ENCODE assay signal across 1 cellular context in the genomic region with DNA sequence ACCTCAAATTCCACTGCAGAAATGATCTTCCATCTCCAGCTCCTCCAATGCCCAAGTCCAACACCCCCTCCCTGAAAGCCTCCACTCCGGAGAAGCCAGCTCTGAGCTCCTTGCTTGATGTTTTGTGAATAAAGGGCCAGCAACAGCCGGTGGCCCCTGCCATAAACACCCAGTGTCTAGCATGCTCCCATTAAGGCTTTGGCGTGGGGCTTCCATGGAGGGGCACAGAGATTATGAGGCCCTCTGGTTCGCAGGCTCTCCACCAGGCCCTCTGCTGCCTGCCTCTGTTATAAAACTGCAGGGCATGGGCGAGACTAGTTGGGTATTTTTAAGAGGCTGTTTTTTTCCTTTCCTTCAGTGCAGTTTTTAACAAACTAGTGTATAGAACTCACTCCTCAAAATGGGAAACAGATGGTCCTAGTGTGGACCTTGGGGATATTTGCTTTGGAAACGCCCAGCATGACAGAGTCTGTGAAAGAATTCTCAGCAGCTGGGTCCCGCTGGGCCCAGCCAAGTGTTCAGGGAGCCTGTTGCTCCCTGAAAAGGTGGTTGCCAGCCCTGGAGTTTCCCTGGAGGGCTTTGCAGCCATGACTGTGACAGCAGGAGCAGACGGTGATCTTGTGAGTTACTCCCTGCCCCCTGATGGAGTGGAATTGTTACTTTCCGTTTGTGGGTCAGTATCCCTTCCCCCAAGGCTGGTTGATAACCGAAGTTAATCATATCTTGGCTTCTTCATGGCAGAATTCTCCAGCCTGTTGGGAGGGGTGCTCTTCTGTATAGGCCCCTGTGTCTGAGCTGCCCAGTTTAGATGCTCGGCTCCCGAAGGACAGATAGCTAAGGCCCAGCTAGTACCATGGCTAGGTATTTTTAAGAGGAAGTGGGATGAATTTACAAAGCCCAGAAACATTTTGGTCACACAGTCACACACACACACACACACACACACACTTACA.
TF ChIP-seq lines count a peak whose summit lies in the region.

No MANE protein-coding gene starts in this region.

TF ChIP-seq in GM23338, 12 proteins besides CTCF, POLR2A, EP300 and RAD21 (continued from another document):
- TF ChIP-seq NANOG (IDR thresholded peaks at IDR 0.05; ENCODE audit: borderline replicate concordance) (no peak), JUNB (IDR thresholded peaks at IDR 0.05; ENCODE audit: unreplicated experiment) (no peak), POLR2AphosphoS5 (IDR thresholded peaks at IDR 0.05; ENCODE audit: low read depth) (no peak), CREB1 (CRISPR knock-in tag; IDR thresholded peaks at IDR 0.05; ENCODE audit: low read depth) (no peak), EZH2 (IDR thresholded peaks at IDR 0.05; ENCODE audit: low read depth, unreplicated experiment) (no peak), STAT1 (IDR thresholded peaks at IDR 0.05; ENCODE audit: unreplicated experiment) (no peak), ZNF114 (CRISPR knock-in tag; IDR thresholded peaks at IDR 0.05) (no peak), ETS1 (IDR thresholded peaks at IDR 0.05) (no peak), EZH2phosphoT487 (IDR thresholded peaks at IDR 0.05; ENCODE audit: unreplicated experiment) (no peak)
- TF ChIP-seq, protein P1, sequence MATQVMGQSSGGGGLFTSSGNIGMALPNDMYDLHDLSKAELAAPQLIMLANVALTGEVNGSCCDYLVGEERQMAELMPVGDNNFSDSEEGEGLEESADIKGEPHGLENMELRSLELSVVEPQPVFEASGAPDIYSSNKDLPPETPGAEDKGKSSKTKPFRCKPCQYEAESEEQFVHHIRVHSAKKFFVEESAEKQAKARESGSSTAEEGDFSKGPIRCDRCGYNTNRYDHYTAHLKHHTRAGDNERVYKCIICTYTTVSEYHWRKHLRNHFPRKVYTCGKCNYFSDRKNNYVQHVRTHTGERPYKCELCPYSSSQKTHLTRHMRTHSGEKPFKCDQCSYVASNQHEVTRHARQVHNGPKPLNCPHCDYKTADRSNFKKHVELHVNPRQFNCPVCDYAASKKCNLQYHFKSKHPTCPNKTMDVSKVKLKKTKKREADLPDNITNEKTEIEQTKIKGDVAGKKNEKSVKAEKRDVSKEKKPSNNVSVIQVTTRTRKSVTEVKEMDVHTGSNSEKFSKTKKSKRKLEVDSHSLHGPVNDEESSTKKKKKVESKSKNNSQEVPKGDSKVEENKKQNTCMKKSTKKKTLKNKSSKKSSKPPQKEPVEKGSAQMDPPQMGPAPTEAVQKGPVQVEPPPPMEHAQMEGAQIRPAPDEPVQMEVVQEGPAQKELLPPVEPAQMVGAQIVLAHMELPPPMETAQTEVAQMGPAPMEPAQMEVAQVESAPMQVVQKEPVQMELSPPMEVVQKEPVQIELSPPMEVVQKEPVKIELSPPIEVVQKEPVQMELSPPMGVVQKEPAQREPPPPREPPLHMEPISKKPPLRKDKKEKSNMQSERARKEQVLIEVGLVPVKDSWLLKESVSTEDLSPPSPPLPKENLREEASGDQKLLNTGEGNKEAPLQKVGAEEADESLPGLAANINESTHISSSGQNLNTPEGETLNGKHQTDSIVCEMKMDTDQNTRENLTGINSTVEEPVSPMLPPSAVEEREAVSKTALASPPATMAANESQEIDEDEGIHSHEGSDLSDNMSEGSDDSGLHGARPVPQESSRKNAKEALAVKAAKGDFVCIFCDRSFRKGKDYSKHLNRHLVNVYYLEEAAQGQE (IDR thresholded peaks at IDR 0.05; ENCODE audit: unreplicated experiment): no peak
